9 cellular contexts compared by ENCODE assay signal in genomic region chr1:226814751-226815496, GRCh38. TPM values are rescaled to one million over a fixed set of nuclear protein-coding genes. Genes with fewer than 3 reads are reported as not detected.
DNase-seq lines count a peak whose midpoint lies in the region; ATAC-seq and TF ChIP-seq lines count a peak whose summit lies in the region.
"Had no signal": no experiment of that assay in that cellular context is flagged by ENCODE, and none has a peak within 500 bp of the region (broad histone marks: within the 10 kb centered on the region; RNA-seq: fewer than 3 reads in every experiment).

No MANE protein-coding gene starts in this region.

- no peaks in the 10 kb centered on the region for H3K27me3 Mint-ChIP-seq in activated naive CD4-positive, alpha-beta T cell treated with anti-CD3 and anti-CD28 coated beads, Interleukin-2, amount 50 U/mL, for 24 hours

- no peak for DNase-seq in activated naive CD4-positive, alpha-beta T cell (lab: John Stamatoyannopoulos, UW)
- DNase-seq in glomerular endothelial cell (ENCODE audit: extremely low read depth, low read depth, low spot score) (peak; percentile 83), renal cortical epithelial cell (ENCODE audit: low read depth) (peak; percentile 93)
- DNase-seq: DND-41 had no signal

- H3K9me3 Mint-ChIP-seq in activated naive CD4-positive, alpha-beta T cell treated with anti-CD3 and anti-CD28 coated beads, Interleukin-2, amount 50 U/mL, for 24 hours = no peaks in the 10 kb centered on the region

- H3K4me1 Mint-ChIP-seq in activated naive CD4-positive, alpha-beta T cell treated with anti-CD3 and anti-CD28 coated beads, Interleukin-2, amount 50 U/mL, for 24 hours = peaks cover 15% of the 10 kb centered on the region

- no peaks in the 10 kb centered on the region for H3K36me3 Mint-ChIP-seq in activated naive CD4-positive, alpha-beta T cell treated with anti-CD3 and anti-CD28 coated beads, Interleukin-2, amount 50 U/mL, for 24 hours

- H3K4me3 Mint-ChIP-seq in activated naive CD4-positive, alpha-beta T cell treated with anti-CD3 and anti-CD28 coated beads, Interleukin-2, amount 50 U/mL, for 24 hours = no peak overlapping the region

- ATAC-seq in SK-N-SH treated with all-trans-retinoic acid at 6 μM for 48 hours (peak; percentile 76), HG03520 (IDR thresholded peaks at IDR 0.05; ENCODE audit: unreplicated experiment) (no peak), HG03565 (IDR thresholded peaks at IDR 0.05; ENCODE audit: unreplicated experiment) (no peak), HG02571 (IDR thresholded peaks at IDR 0.05; ENCODE audit: unreplicated experiment) (no peak)

- peak overlapping the region; percentile 62 for H3K27ac Mint-ChIP-seq in activated naive CD4-positive, alpha-beta T cell treated with anti-CD3 and anti-CD28 coated beads, Interleukin-2, amount 50 U/mL, for 24 hours

TF ChIP-seq in SK-N-SH treated with all-trans-retinoic acid at 6 μM for 48 hours, 23 proteins besides CTCF, POLR2A, EP300 and RAD21:
- TF ChIP-seq PPARA (CRISPR knock-in tag; IDR thresholded peaks at IDR 0.05; ENCODE audit: borderline replicate concordance) (no peak), GLIS3 (CRISPR knock-in tag; IDR thresholded peaks at IDR 0.05) (no peak), ISL1 (CRISPR knock-in tag; IDR thresholded peaks at IDR 0.05) (no peak), SNAI2 (CRISPR knock-in tag; IDR thresholded peaks at IDR 0.05) (no peak), CSDC2 (CRISPR knock-in tag; IDR thresholded peaks at IDR 0.05) (no peak), RARB (CRISPR knock-in tag; IDR thresholded peaks at IDR 0.05) (no peak), ZFP3 (CRISPR knock-in tag; IDR thresholded peaks at IDR 0.05) (no peak), ZNF70 (CRISPR knock-in tag; IDR thresholded peaks at IDR 0.05) (no peak), ZC3H10 (CRISPR knock-in tag; IDR thresholded peaks at IDR 0.05) (no peak), TCF4 (CRISPR knock-in tag; IDR thresholded peaks at IDR 0.05; ENCODE audit: borderline replicate concordance) (no peak)

RNA-seq across cellular contexts. Expression of gene PSEN2, which starts 55.5 kb away (rescaled TPM):
- 16.7 and 25.2 TPM in 2 replicates for total RNA-seq in glomerular endothelial cell
- 22.2 and 26.7 TPM in 2 replicates for total RNA-seq in renal cortical epithelial cell

Comparison
In these comparisons a context has a peak if more than half of its experiments do, and no peak if none do; other contexts are left out.
1. DNase-seq: peak in glomerular endothelial cell (single experiment) and renal cortical epithelial cell (single experiment); none in activated naive CD4-positive, alpha-beta T cell (0 of 4).